ENCODE assay signal across 9 cellular contexts in the genomic region with DNA sequence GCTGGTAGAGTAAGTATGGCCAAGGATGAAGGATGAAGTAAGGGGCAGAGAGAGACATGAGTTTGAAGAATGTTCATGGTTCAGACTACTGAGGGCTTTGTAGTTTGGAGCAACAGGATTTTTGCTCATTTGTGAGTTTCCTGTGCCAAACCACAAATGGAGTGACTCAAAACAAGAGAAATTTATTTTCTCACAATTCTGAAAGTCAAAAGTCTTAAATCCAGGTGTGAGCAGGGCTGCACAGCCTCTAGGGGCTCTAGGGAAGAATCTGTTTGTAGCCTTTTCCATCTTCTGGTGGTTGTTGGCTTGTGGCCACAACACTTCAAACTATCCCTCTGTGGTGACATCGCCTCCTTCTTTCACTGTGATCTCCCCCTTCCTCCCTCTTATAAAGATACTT. TPM values are rescaled to one million over a fixed set of nuclear protein-coding genes. Genes with fewer than 3 reads are reported as not detected.
DNase-seq lines count a peak whose midpoint lies in the region; ATAC-seq and TF ChIP-seq lines count a peak whose summit lies in the region.
"Had no signal": no experiment of that assay in that cellular context is flagged by ENCODE, and none has a peak within 500 bp of the region (broad histone marks: within the 10 kb centered on the region; RNA-seq: fewer than 3 reads in every experiment).

No MANE protein-coding gene starts in this region.

- H3K9me3 Mint-ChIP-seq in immature natural killer cell: peaks cover 2 to 10% (median 6%) of the 10 kb centered on the region in 6 donors

- no peak; the same call in 1 of the 2 replicates for TF ChIP-seq CTCF in MM.1S (IDR thresholded peaks at IDR 0.05; ENCODE audit: low read length)

- peaks cover 0 to 9% (median 4%) of the 10 kb centered on the region in 3 donors for H3K36me3 Mint-ChIP-seq in immature natural killer cell

- ATAC-seq in GM18909 (IDR thresholded peaks at IDR 0.05; ENCODE audit: poor library complexity, unreplicated experiment) (peak; percentile 71), GM21737 (IDR thresholded peaks at IDR 0.05; ENCODE audit: unreplicated experiment) (peak; percentile 61), GM21360 (IDR thresholded peaks at IDR 0.05; ENCODE audit: unreplicated experiment) (no peak)

- no peaks in the 10 kb centered on the region for H3K9me3 ChIP-seq in MM.1S (replicated peaks; ENCODE audit: insufficient read depth, low read length)
- H3K9me3 ChIP-seq: adrenal gland had no signal

- H3K27ac Mint-ChIP-seq in immature natural killer cell: no peak overlapping the region

- peaks cover 9% of the 10 kb centered on the region; the same call in 1 of the 2 replicates for H3F3A ChIP-seq in MM.1S (ENCODE audit: insufficient read depth, low read length)

- peak overlapping the region; percentile 14; the same call in 1 of the 2 replicates for H3K4me2 ChIP-seq in MM.1S (ENCODE audit: low read depth, low read length)

- no peaks in the 10 kb centered on the region for H3K27me3 ChIP-seq in MM.1S (replicated peaks; ENCODE audit: insufficient read depth, low read length)
- H3K27me3 ChIP-seq: adrenal gland had no signal

- no peaks in the 10 kb centered on the region for H3K36me3 ChIP-seq in MM.1S (replicated peaks; ENCODE audit: insufficient read depth, low read length)
- H3K36me3 ChIP-seq: adrenal gland had no signal

- DNase-seq in MM.1S: peak; percentile 62
- peak; percentile 22 to 42 (median 27) for DNase-seq in immature natural killer cell
- no peak for DNase-seq in globus pallidus (ENCODE audit: low spot score)
- DNase-seq in NCI-H526 (lab: John Stamatoyannopoulos, UW): no peak
- DNase-seq in effector CD8-positive, alpha-beta T cell (lab: John Stamatoyannopoulos, UW): no peak
- DNase-seq: adrenal gland had no signal

- peaks cover 14% of the 10 kb centered on the region for H3K4me1 ChIP-seq in MM.1S (ENCODE audit: low read length)
- H3K4me1 ChIP-seq: adrenal gland had no signal

- H3K79me2 ChIP-seq in MM.1S (ENCODE audit: low read length): no peaks in the 10 kb centered on the region

- H3K4me3 ChIP-seq in MM.1S (ENCODE audit: low read length): no peak overlapping the region
- H3K4me3 ChIP-seq: adrenal gland had no signal

- no peak overlapping the region for H3K4me3 Mint-ChIP-seq in immature natural killer cell

- H3K27ac ChIP-seq in MM.1S (ENCODE audit: low read length): no peak overlapping the region; the same call in 1 of the 2 replicates
- H3K27ac ChIP-seq: adrenal gland had no signal

- peaks cover 0 to 12% (median 2%) of the 10 kb centered on the region in 3 donors for H3K27me3 Mint-ChIP-seq in immature natural killer cell (ENCODE audit: low read depth in 3 of 3)

- H3K4me1 Mint-ChIP-seq in immature natural killer cell: peaks cover 18 to 36% of the 10 kb centered on the region in 2 donors

- no peaks in the 10 kb centered on the region for H4K20me1 ChIP-seq in MM.1S (ENCODE audit: insufficient read depth, low read length)

- H2AFZ ChIP-seq in MM.1S (ENCODE audit: low read length): no peak overlapping the region

- no peaks in the 10 kb centered on the region for H3K9me2 ChIP-seq in MM.1S (replicated peaks; ENCODE audit: insufficient read depth, low read length)

- no peak overlapping the region for H3K9ac ChIP-seq in MM.1S (ENCODE audit: low read length)

RNA-seq across cellular contexts. Expression of a gene that starts 58.9 kb away (rescaled TPM):
- polyA plus RNA-seq in immature natural killer cell: under 1 TPM in 2 of 3 donors, not detected in 1; 0.22 to 0.29 TPM

Comparison
In these comparisons a context has a peak if more than half of its experiments do, and no peak if none do; other contexts are left out.
1. DNase-seq: peak in MM.1S (single experiment) and immature natural killer cell (3 of 3); none in globus pallidus (single experiment), NCI-H526 (0 of 2) and effector CD8-positive, alpha-beta T cell (single experiment).